In the genomic region with DNA sequence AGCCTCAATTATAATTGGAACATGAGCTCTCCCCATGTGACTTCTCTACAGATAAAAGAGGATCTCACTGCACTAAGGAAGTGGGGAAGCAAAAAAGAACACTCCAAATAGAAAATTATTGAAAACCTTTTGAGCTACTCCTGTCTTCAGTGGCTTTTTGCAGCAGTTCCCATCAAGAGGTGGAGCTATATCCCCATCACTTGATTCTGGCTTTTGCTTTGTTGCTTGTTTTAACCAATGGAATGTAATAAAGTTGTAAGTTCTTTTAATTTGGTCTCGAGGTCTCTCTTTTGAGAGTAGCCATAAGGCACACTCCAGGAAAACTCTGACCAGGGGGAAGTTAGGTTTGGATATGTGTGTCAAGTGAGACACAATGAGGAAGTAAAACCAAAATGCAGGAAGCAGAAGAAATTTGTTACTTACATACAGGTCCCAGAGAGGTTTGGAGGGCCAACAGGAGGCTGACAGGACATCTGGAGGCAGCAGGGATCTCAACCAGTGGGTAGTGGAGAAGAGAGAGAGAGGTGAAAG, we compare ENCODE assay signal across 12 cellular contexts.
DNase-seq lines count a peak whose midpoint lies in the region; ATAC-seq, FAIRE-seq and TF ChIP-seq lines count a peak whose summit lies in the region.
"Had no signal": no experiment of that assay in that cellular context is flagged by ENCODE, and none has a peak within 500 bp of the region (broad histone marks: within the 10 kb centered on the region; RNA-seq: fewer than 3 reads in every experiment).

No MANE protein-coding gene starts in this region.

- no peak for TF ChIP-seq EP300 in A549 (IDR thresholded peaks at IDR 0.05)

- WGBS in A549 (ENCODE audit: missing lambda C conversion rate): 4% methylated on average over 1 of the region's 1 CpG
- WGBS in right cardiac atrium: 27% methylated on average over 1 of the region's 1 CpG

- intact Hi-C loops in right cardiac atrium (cut with DNase I): no loop called here
- intact Hi-C loops in naive thymus-derived CD4-positive, alpha-beta T cell (cut with micrococcal nuclease): no loop called here

- no peaks in the 10 kb centered on the region for H3K9me3 Mint-ChIP-seq in naive thymus-derived CD4-positive, alpha-beta T cell
- H3K9me3 Mint-ChIP-seq: activated CD4-positive, alpha-beta T cell treated with anti-CD3 and anti-CD28 coated beads, Interleukin-2, amount 10 ng/mL, durations not matched to agents 24 days and 14 days had no signal

- CTCF ChIA-PET in A549 (lab: Yijun Ruan, JAX): interaction anchor here (0.7 to 1.7 kb wide), 4 partner anchors 15 to 499 kb away, joined by 3 to 11 read pairs (median 4); no protein-coding TSS in a partner anchor
- CTCF ChIA-PET in naive thymus-derived CD4-positive, alpha-beta T cell (lab: Charles Lee): no interaction called here

- DNase-seq in A549 (ENCODE audit: low read depth in 1 of 2, low spot score in 1 of 2) (no peak), HFF-Myc (ENCODE audit: extremely low read depth, low read depth) (no peak), right cardiac atrium (no peak), NCI-H226 (no peak), NCI-H526 treated with DMSO at 0.1 percent for 48 hours (lab: John Stamatoyannopoulos, UW) (no peak), T-helper 9 cell (no peak)
- DNase-seq in naive thymus-derived CD4-positive, alpha-beta T cell: no peak
- DNase-seq: activated CD4-positive, alpha-beta T cell treated with anti-CD3 and anti-CD28 coated beads, Interleukin-2, amount 10 ng/mL, durations not matched to agents 24 days and 14 days; NCI-H1105; stomach had no signal

- no peak for ATAC-seq in A549
- peak; percentile 50 to 62 for ATAC-seq in right cardiac atrium
- ATAC-seq in naive thymus-derived CD4-positive, alpha-beta T cell: no peak

- H3K27ac ChIP-seq in A549: no peak overlapping the region
- H3K27ac ChIP-seq in VCaP: no peak overlapping the region
- H3K27ac ChIP-seq in right cardiac atrium (ENCODE audit: low read length): no peak overlapping the region
- no peak overlapping the region for H3K27ac ChIP-seq in naive thymus-derived CD4-positive, alpha-beta T cell (ENCODE audit: low read depth, low read length)
- H3K27ac ChIP-seq: stomach had no signal

- peaks cover 0 to 16% (median 0%) of the 10 kb centered on the region in 5 donors for H3K27me3 Mint-ChIP-seq in naive thymus-derived CD4-positive, alpha-beta T cell
- H3K27me3 Mint-ChIP-seq: activated CD4-positive, alpha-beta T cell treated with anti-CD3 and anti-CD28 coated beads, Interleukin-2, amount 10 ng/mL, durations not matched to agents 24 days and 14 days had no signal

- H3K36me3 ChIP-seq in naive thymus-derived CD4-positive, alpha-beta T cell (ENCODE audit: control insufficient read depth in 2 of 3, insufficient read depth in 3 of 3, low read length in 3 of 3): no peaks in the 10 kb centered on the region
- H3K36me3 ChIP-seq: stomach had no signal

- H3K27ac Mint-ChIP-seq in naive thymus-derived CD4-positive, alpha-beta T cell: no peak overlapping the region
- H3K27ac Mint-ChIP-seq: activated CD4-positive, alpha-beta T cell treated with anti-CD3 and anti-CD28 coated beads, Interleukin-2, amount 10 ng/mL, durations not matched to agents 24 days and 14 days had no signal

- no peak for FAIRE-seq in A549 (lab: Jason Lieb, UNC)

- H3K9me3 ChIP-seq in A549 (no peaks in the 10 kb centered on the region), right cardiac atrium (ENCODE audit: control insufficient read depth, low read length) (no peaks in the 10 kb centered on the region)
- no peaks in the 10 kb centered on the region for H3K9me3 ChIP-seq in naive thymus-derived CD4-positive, alpha-beta T cell (ENCODE audit: control insufficient read depth in 2 of 3, low read length in 3 of 3)
- H3K9me3 ChIP-seq: stomach had no signal

- TF ChIP-seq CTCF in A549 (IDR thresholded peaks at IDR 0.05) (no peak), HFF-Myc (IDR thresholded peaks at IDR 0.05; ENCODE audit: low read depth, low read length, missing control alignments) (peak; percentile 45), VCaP (conservative IDR thresholded peaks at IDR 0.05) (peak; percentile 59)

- POLR2A ChIA-PET in A549 (lab: Yijun Ruan, JAX): no interaction called here
- POLR2A ChIA-PET in naive thymus-derived CD4-positive, alpha-beta T cell (lab: Charles Lee): no interaction called here

- H3K27me3 ChIP-seq in right cardiac atrium (ENCODE audit: control insufficient read depth, insufficient read depth): no peaks in the 10 kb centered on the region
- no peaks in the 10 kb centered on the region for H3K27me3 ChIP-seq in naive thymus-derived CD4-positive, alpha-beta T cell (ENCODE audit: control insufficient read depth in 2 of 2, insufficient read depth in 2 of 2, low read length in 2 of 2)
- H3K27me3 ChIP-seq: stomach had no signal

- H3K4me3 ChIP-seq in A549 (no peak overlapping the region), HFF-Myc (replicated peaks; ENCODE audit: low read depth, low read length) (no peak overlapping the region), right cardiac atrium (ENCODE audit: low read length) (no peak overlapping the region)
- H3K4me3 ChIP-seq in naive thymus-derived CD4-positive, alpha-beta T cell (ENCODE audit: low read length): no peak overlapping the region
- H3K4me3 ChIP-seq: stomach had no signal

- TF ChIP-seq RAD21 in A549 (conservative IDR thresholded peaks at IDR 0.05 in 1 of 2, IDR thresholded peaks at IDR 0.05 in 1 of 2): peak; percentile 39 to 40; a peak in 2 of 5 replicates

- no peak for TF ChIP-seq POLR2A in A549 (IDR thresholded peaks at IDR 0.05; ENCODE audit: low read length)

- H3K4me1 Mint-ChIP-seq in naive thymus-derived CD4-positive, alpha-beta T cell: no peaks in the 10 kb centered on the region
- H3K4me1 Mint-ChIP-seq: activated CD4-positive, alpha-beta T cell treated with anti-CD3 and anti-CD28 coated beads, Interleukin-2, amount 10 ng/mL, durations not matched to agents 24 days and 14 days had no signal

- no peaks in the 10 kb centered on the region for H3K36me3 Mint-ChIP-seq in naive thymus-derived CD4-positive, alpha-beta T cell
- H3K36me3 Mint-ChIP-seq: CD14-positive monocyte had no signal

- H3K4me2 ChIP-seq in A549: no peak overlapping the region

- H3K4me1 ChIP-seq in A549: no peaks in the 10 kb centered on the region
- no peaks in the 10 kb centered on the region for H3K4me1 ChIP-seq in right cardiac atrium (ENCODE audit: control insufficient read depth, insufficient read depth, low read length)
- H3K4me1 ChIP-seq in naive thymus-derived CD4-positive, alpha-beta T cell (ENCODE audit: control insufficient read depth in 2 of 2, insufficient read depth in 2 of 2, low read length in 2 of 2): no peaks in the 10 kb centered on the region
- H3K4me1 ChIP-seq: stomach had no signal

- no peak overlapping the region for H3K4me3 Mint-ChIP-seq in naive thymus-derived CD4-positive, alpha-beta T cell
- H3K4me3 Mint-ChIP-seq: activated CD4-positive, alpha-beta T cell treated with anti-CD3 and anti-CD28 coated beads, Interleukin-2, amount 10 ng/mL, durations not matched to agents 24 days and 14 days; CD14-positive monocyte had no signal

TF ChIP-seq in A549, 52 proteins besides CTCF, POLR2A, EP300 and RAD21:
- TF ChIP-seq SMC3 (IDR thresholded peaks at IDR 0.05) (peak; percentile 9; the same call in 1 of the 3 replicates), JUNB (IDR thresholded peaks at IDR 0.05) (no peak)

Comparison
In these comparisons a context has a peak if more than half of its experiments do, and no peak if none do; other contexts are left out.
1. ATAC-seq: peak in right cardiac atrium (2 of 2); none in A549 (0 of 2) and naive thymus-derived CD4-positive, alpha-beta T cell (single experiment).